ENCODE assay signal across 25 cellular contexts in genomic region chr6:20236344-20236743, GRCh38.
"Had no signal": no experiment of that assay in that cellular context is flagged by ENCODE, and none has a peak within 500 bp of the region (broad histone marks: within the 10 kb centered on the region; RNA-seq: fewer than 3 reads in every experiment).

No MANE protein-coding gene starts in this region.

- H3K4me3 Mint-ChIP-seq: activated naive CD8-positive, alpha-beta T cell treated with anti-CD3 and anti-CD28 coated beads for 36 hours; activated T-cell treated with anti-CD3 and anti-CD28 coated beads, Interleukin-2, amount 50 U/mL, for 24 hours; central memory CD8-positive, alpha-beta T cell; memory B cell; nephron; stimulated activated naive CD8-positive, alpha-beta T cell treated with anti-CD3 and anti-CD28 coated beads, Interleukin-15, Interleukin-2, amounts not matched to agents 100 ng/mL and 50 ng/mL, for 24 hours; WTC11 had no signal

- H3K27ac ChIP-seq: breast epithelium, dorsolateral prefrontal cortex, gastroesophageal sphincter, heart left ventricle, neutrophil, ovary, prostate gland, right atrium auricular region, suprapubic skin, vagina had no signal

- H3K4me1 Mint-ChIP-seq: activated naive CD8-positive, alpha-beta T cell treated with anti-CD3 and anti-CD28 coated beads for 36 hours; memory B cell; nephron had no signal

- H3K9me3 Mint-ChIP-seq: activated naive CD8-positive, alpha-beta T cell treated with anti-CD3 and anti-CD28 coated beads for 36 hours; activated T-cell treated with anti-CD3 and anti-CD28 coated beads, Interleukin-2, amount 50 U/mL, for 24 hours; activated T-helper 2 cell treated with anti-CD3 and anti-CD28 coated beads, Interferon-gamma antibody, Interleukin-2, Interleukin-4, amounts not matched to agents 10 μg/mL and 5 μg/mL and 100 μg/mL, durations not matched to agents 14 hours and 24 hours and 36 hours; central memory CD8-positive, alpha-beta T cell; memory B cell; stimulated activated naive CD8-positive, alpha-beta T cell treated with anti-CD3 and anti-CD28 coated beads, Interleukin-15, Interleukin-2, amounts not matched to agents 100 ng/mL and 50 ng/mL, for 24 hours had no signal

- H3K36me3 ChIP-seq: breast epithelium, gastroesophageal sphincter, heart left ventricle, neutrophil, ovary, prostate gland, right atrium auricular region, suprapubic skin, vagina had no signal

- H3K27me3 ChIP-seq: breast epithelium, dorsolateral prefrontal cortex, gastroesophageal sphincter, heart left ventricle, neutrophil, ovary, right atrium auricular region, suprapubic skin, vagina had no signal

- ATAC-seq: gastroesophageal sphincter, heart left ventricle, WTC11 had no signal

- H3K36me3 Mint-ChIP-seq: activated naive CD8-positive, alpha-beta T cell treated with anti-CD3 and anti-CD28 coated beads for 36 hours; memory B cell; WTC11 had no signal

- DNase-seq: activated CD4-positive, alpha-beta T cell treated with anti-CD3 and anti-CD28 coated beads, Interleukin-2, amount 50 U/mL, for 4 hours; activated CD8-positive, alpha-beta memory T cell treated with anti-CD3 and anti-CD28 coated beads for 24 hours; activated CD8-positive, alpha-beta memory T cell treated with anti-CD3 and anti-CD28 coated beads, Interleukin-2, amount 50 U/mL, for 4 hours; activated naive CD4-positive, alpha-beta T cell treated with Interleukin-2 at 50 U/mL for 16 hours; activated naive CD8-positive, alpha-beta T cell treated with anti-CD3 and anti-CD28 coated beads for 36 hours; activated T-cell treated with anti-CD3 and anti-CD28 coated beads, Interleukin-2, amount 50 U/mL, for 24 hours; dorsolateral prefrontal cortex; heart left ventricle; left colon; ovary; stimulated activated CD4-positive, alpha-beta T cell treated with anti-CD3 and anti-CD28 coated beads, Interleukin-4, amount 100 ng/mL, for 24 hours; T-helper 9 cell had no signal

- H3K4me3 ChIP-seq: breast epithelium, dorsolateral prefrontal cortex, gastroesophageal sphincter, heart left ventricle, ovary, prostate gland, right atrium auricular region, suprapubic skin, vagina had no signal

- H3K27me3 Mint-ChIP-seq: activated naive CD8-positive, alpha-beta T cell treated with anti-CD3 and anti-CD28 coated beads for 36 hours; activated T-cell treated with anti-CD3 and anti-CD28 coated beads, Interleukin-2, amount 50 U/mL, for 24 hours; central memory CD8-positive, alpha-beta T cell; memory B cell; stimulated activated naive CD8-positive, alpha-beta T cell treated with anti-CD3 and anti-CD28 coated beads, Interleukin-15, Interleukin-2, amounts not matched to agents 100 ng/mL and 50 ng/mL, for 24 hours had no signal

- H3K27ac Mint-ChIP-seq: activated naive CD8-positive, alpha-beta T cell treated with anti-CD3 and anti-CD28 coated beads for 36 hours; activated T-cell treated with anti-CD3 and anti-CD28 coated beads, Interleukin-2, amount 50 U/mL, for 24 hours; activated T-helper 2 cell treated with anti-CD3 and anti-CD28 coated beads, Interferon-gamma antibody, Interleukin-2, Interleukin-4, amounts not matched to agents 10 μg/mL and 5 μg/mL and 100 μg/mL, durations not matched to agents 14 hours and 24 hours and 36 hours; memory B cell; nephron; stimulated activated naive CD8-positive, alpha-beta T cell treated with anti-CD3 and anti-CD28 coated beads, Interleukin-15, Interleukin-2, amounts not matched to agents 100 ng/mL and 50 ng/mL, for 24 hours; WTC11 had no signal

- H3K4me1 ChIP-seq: breast epithelium, gastroesophageal sphincter, heart left ventricle, prostate gland, right atrium auricular region, suprapubic skin, vagina had no signal

- H3K9me3 ChIP-seq: gastroesophageal sphincter, heart left ventricle, neutrophil, ovary, prostate gland, right atrium auricular region, suprapubic skin, vagina had no signal
